In the genomic region with DNA sequence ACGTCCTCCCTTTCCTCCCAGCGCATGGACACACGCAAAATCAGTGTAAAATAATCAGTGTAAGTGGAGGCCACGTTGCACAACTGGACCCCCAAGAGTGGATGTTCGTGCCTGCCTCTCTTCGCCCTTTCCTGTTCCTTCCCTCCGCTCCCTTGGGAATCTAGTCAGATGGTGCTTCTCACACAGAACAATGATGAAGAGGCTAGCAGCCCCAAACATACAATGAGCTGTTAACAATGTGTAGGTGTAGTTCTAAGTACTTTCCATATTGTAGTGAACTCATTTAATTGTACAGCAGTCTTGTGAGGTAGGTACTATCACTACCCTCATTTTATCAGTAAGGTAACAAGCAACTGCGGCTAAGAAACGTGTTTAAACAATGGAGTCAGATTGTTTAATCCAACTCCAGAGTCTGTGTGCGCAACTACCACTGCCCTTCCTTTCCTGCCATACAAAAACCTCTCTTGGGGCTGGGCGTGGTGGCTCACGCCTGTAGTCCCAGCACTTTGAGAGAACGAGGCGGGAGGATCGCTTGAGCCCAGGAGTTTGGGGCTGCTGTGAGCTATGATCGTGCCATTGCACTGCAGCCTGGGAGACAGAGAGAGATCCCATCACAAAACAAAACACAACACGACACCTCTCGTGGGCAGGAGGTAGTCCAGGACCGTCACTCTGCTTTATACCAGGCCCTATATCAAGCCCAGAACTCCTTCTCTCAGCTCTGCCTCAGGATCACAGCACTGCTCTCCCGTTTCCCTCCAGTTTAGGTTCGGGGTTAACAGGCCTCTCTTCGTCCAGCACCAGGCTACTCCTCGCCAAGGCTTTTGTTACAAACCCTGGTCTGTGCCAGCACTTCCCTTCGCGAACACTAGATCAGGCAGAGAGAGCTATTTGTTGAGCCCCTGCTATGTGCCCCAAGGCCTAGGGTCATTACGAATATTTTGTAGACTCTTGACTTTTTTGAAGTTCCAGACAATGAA, we compare ENCODE assay signal across 1 cellular context.
TF ChIP-seq lines count a peak whose summit lies in the region.

No MANE protein-coding gene starts in this region.

TF ChIP-seq in WTC11, 78 proteins besides CTCF, POLR2A, EP300 and RAD21 (continued from another document):
- TF ChIP-seq, protein P1, sequence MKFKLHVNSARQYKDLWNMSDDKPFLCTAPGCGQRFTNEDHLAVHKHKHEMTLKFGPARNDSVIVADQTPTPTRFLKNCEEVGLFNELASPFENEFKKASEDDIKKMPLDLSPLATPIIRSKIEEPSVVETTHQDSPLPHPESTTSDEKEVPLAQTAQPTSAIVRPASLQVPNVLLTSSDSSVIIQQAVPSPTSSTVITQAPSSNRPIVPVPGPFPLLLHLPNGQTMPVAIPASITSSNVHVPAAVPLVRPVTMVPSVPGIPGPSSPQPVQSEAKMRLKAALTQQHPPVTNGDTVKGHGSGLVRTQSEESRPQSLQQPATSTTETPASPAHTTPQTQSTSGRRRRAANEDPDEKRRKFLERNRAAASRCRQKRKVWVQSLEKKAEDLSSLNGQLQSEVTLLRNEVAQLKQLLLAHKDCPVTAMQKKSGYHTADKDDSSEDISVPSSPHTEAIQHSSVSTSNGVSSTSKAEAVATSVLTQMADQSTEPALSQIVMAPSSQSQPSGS (CRISPR knock-in tag; IDR thresholded peaks at IDR 0.05; ENCODE audit: borderline replicate concordance, low read depth) = no peak
TF ChIP-seq in WTC11: peak in this region for 1.
